Comparison of ENCODE assay signal across 1 cellular context in genomic region chr17:42146911-42147607, GRCh38.
TF ChIP-seq lines count a peak whose summit lies in the region.

No MANE protein-coding gene starts in this region.

TF ChIP-seq in K562, 482 proteins besides CTCF, POLR2A, EP300 and RAD21:
- TF ChIP-seq BRF1 (IDR thresholded peaks at IDR 0.05; ENCODE audit: borderline replicate concordance, extremely low read depth, insufficient read length) = no peak
- no peak for TF ChIP-seq PCBP2 (IDR thresholded peaks at IDR 0.05; ENCODE audit: low read depth, low read length, poor library complexity, severe bottlenecking)
